In the genomic region with DNA sequence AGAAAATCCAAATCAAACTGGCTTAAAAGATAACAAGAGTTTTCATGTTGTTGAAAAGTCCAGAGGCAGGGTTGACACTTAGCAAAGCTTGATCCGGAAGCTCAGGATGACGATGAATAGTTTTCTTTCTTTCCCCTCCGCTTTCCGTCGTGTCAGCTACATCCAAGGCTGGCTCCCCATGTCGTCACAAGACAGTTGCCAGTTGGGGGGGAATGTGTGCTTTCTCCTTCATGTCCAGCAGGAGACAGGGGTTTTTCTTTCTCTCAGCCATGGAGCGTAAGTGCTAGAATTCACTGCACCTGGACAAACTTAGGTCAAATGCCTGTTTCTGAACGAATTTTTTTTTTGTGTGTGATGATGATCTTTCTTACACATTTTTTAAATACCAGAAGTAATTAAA, we compare ENCODE assay signal across 27 cellular contexts.
DNase-seq lines count a peak whose midpoint lies in the region; ATAC-seq, FAIRE-seq and TF ChIP-seq lines count a peak whose summit lies in the region.
"Had no signal": no experiment of that assay in that cellular context is flagged by ENCODE, and none has a peak within 500 bp of the region (broad histone marks: within the 10 kb centered on the region; RNA-seq: fewer than 3 reads in every experiment).

No MANE protein-coding gene starts in this region.

- TF ChIP-seq CTCF in BE2C (IDR thresholded peaks at IDR 0.05; ENCODE audit: low read depth, low read length), result peak; percentile 16; the same call in 1 of the 2 replicates
- TF ChIP-seq CTCF in nephron (IDR thresholded peaks at IDR 0.05; ENCODE audit: unreplicated experiment in 3 of 3), result peak in 2 of 3 experiments; percentile 16 to 23
- TF ChIP-seq CTCF in PC-9 (conservative IDR thresholded peaks at IDR 0.05), result no peak
- TF ChIP-seq CTCF in gastrocnemius medialis (IDR thresholded peaks at IDR 0.05 in 4 of 5, conservative IDR thresholded peaks at IDR 0.05 in 1 of 5), result no peak

- intact Hi-C loops in PC-9 (cut with micrococcal nuclease; ENCODE audit: unreplicated experiment), result no loop called here
- intact Hi-C loops in gastrocnemius medialis (cut with DNase I; ENCODE audit: low total_unique reads), result no loop called here

- no peak overlapping the region for H3K4me2 ChIP-seq in PC-9

- BruUV-seq in PC-9 (replicated peaks; lab: Mats Ljungman, UMichigan), result no TSS peak

- no peaks in the 10 kb centered on the region for H3K9me3 Mint-ChIP-seq in nephron
- H3K9me3 Mint-ChIP-seq: activated naive CD4-positive, alpha-beta T cell treated with anti-CD3 and anti-CD28 coated beads, Interleukin-2, amount 50 U/mL, for 24 hours; activated T-helper 17 cell treated with anti-CD3 and anti-CD28 coated beads, Interleukin-2, amount 50 U/mL, for 72 hours had no signal

- no peaks in the 10 kb centered on the region for H4K20me1 ChIP-seq in PC-9 (ENCODE audit: insufficient read depth)

- ATAC-seq in gastrocnemius medialis, result no peak
- ATAC-seq: activated T-helper 17 cell treated with anti-CD3 and anti-CD28 coated beads, Interleukin-2, amount 50 U/mL, for 72 hours; HCT116; left cardiac atrium had no signal

- H3K27me3 Mint-ChIP-seq in nephron (ENCODE audit: low read depth), result no peaks in the 10 kb centered on the region
- H3K27me3 Mint-ChIP-seq: activated naive CD4-positive, alpha-beta T cell treated with anti-CD3 and anti-CD28 coated beads, Interleukin-2, amount 50 U/mL, for 24 hours had no signal

- H3K4me3 Mint-ChIP-seq in nephron, result no peak overlapping the region
- H3K4me3 Mint-ChIP-seq: activated naive CD4-positive, alpha-beta T cell treated with anti-CD3 and anti-CD28 coated beads, Interleukin-2, amount 50 U/mL, for 24 hours; activated T-helper 17 cell treated with anti-CD3 and anti-CD28 coated beads, Interleukin-2, amount 50 U/mL, for 72 hours had no signal

- FAIRE-seq in GM19239 (lab: Jason Lieb, UNC), result no peak
- FAIRE-seq: GM12892 had no signal

- H3K9me3 ChIP-seq in BE2C (no peaks in the 10 kb centered on the region), PC-9 (ENCODE audit: insufficient read depth, low read depth) (no peaks in the 10 kb centered on the region), gastrocnemius medialis (no peaks in the 10 kb centered on the region)
- H3K9me3 ChIP-seq: esophagus squamous epithelium, right atrium auricular region, testis, uterus had no signal

- H3K4me3 ChIP-seq in BE2C (ENCODE audit: low read depth, low read length), result no peak overlapping the region
- H3K4me3 ChIP-seq in PC-9, result no peak overlapping the region
- no peak overlapping the region for H3K4me3 ChIP-seq in gastrocnemius medialis
- H3K4me3 ChIP-seq: coronary artery, esophagus squamous epithelium, right atrium auricular region, testis, uterus had no signal

- H3K36me3 Mint-ChIP-seq in nephron (ENCODE audit: low read depth), result no peaks in the 10 kb centered on the region
- H3K36me3 Mint-ChIP-seq: activated naive CD4-positive, alpha-beta T cell treated with anti-CD3 and anti-CD28 coated beads, Interleukin-2, amount 50 U/mL, for 24 hours had no signal

- no peaks in the 10 kb centered on the region for H3K9me2 ChIP-seq in PC-9 (ENCODE audit: insufficient read depth)

- no peak for DNase-seq in BE2C
- DNase-seq in HEK293T (ENCODE audit: extremely low spot score), result peak; percentile 22
- DNase-seq in foreskin melanocyte, result peak; percentile 16
- no peak for DNase-seq in PC-9
- no peak for DNase-seq in GM19239 (ENCODE audit: insufficient read length, low spot score)
- no peak for DNase-seq in gastrocnemius medialis
- DNase-seq in HT-29 (ENCODE audit: low spot score), result no peak
- DNase-seq: activated CD8-positive, alpha-beta memory T cell treated with anti-CD3 and anti-CD28 coated beads, Interleukin-2, amount 50 U/mL, for 4 hours; C1 segment of cervical spinal cord; Calu3; esophagus squamous epithelium; IMR-90; left cardiac atrium; NCI-H69; stimulated activated CD4-positive, alpha-beta T cell treated with anti-CD3 and anti-CD28 coated beads, Interleukin-4, amount 100 ng/mL, for 4 hours; stimulated activated naive CD4-positive, alpha-beta T cell; T1000; testis had no signal

- H3K4me1 Mint-ChIP-seq in nephron, result peaks cover 58% of the 10 kb centered on the region
- H3K4me1 Mint-ChIP-seq: activated naive CD4-positive, alpha-beta T cell treated with anti-CD3 and anti-CD28 coated beads, Interleukin-2, amount 50 U/mL, for 24 hours; activated T-helper 17 cell treated with anti-CD3 and anti-CD28 coated beads, Interleukin-2, amount 50 U/mL, for 72 hours had no signal

- no peaks in the 10 kb centered on the region for H3K4me1 ChIP-seq in BE2C
- no peaks in the 10 kb centered on the region for H3K4me1 ChIP-seq in PC-9 (replicated peaks; ENCODE audit: insufficient read depth)
- no peaks in the 10 kb centered on the region for H3K4me1 ChIP-seq in gastrocnemius medialis
- H3K4me1 ChIP-seq: right atrium auricular region, testis, uterus had no signal

- no peaks in the 10 kb centered on the region for H3K36me3 ChIP-seq in BE2C
- H3K36me3 ChIP-seq in PC-9 (ENCODE audit: low read depth), result no peaks in the 10 kb centered on the region
- H3K36me3 ChIP-seq in gastrocnemius medialis, result no peaks in the 10 kb centered on the region
- H3K36me3 ChIP-seq: esophagus squamous epithelium, right atrium auricular region, uterus had no signal

- no peaks in the 10 kb centered on the region for H3K79me2 ChIP-seq in PC-9 (ENCODE audit: low read depth)

- TF ChIP-seq POLR2A in gastrocnemius medialis (IDR thresholded peaks at IDR 0.05), result no peak

- H3K27ac Mint-ChIP-seq in nephron, result peak overlapping the region in 2 of 3 experiments; percentile 44 to 57
- H3K27ac Mint-ChIP-seq: activated naive CD4-positive, alpha-beta T cell treated with anti-CD3 and anti-CD28 coated beads, Interleukin-2, amount 50 U/mL, for 24 hours; activated T-helper 17 cell treated with anti-CD3 and anti-CD28 coated beads, Interleukin-2, amount 50 U/mL, for 72 hours had no signal

- POLR2A ChIA-PET in HEK293T (lab: Yijun Ruan, JAX), result no interaction called here
- POLR2A ChIA-PET in PC-9 (lab: Charles Lee; ENCODE audit: unreplicated experiment), result no interaction called here

- H3F3A ChIP-seq in PC-9 (ENCODE audit: insufficient read depth, low read depth), result no peaks in the 10 kb centered on the region

- H2AFZ ChIP-seq in PC-9, result no peak overlapping the region

- CTCF ChIA-PET in HEK293T (lab: Yijun Ruan, JAX) (no interaction called here), PC-9 (lab: Charles Lee) (no interaction called here)

- H3K27me3 ChIP-seq in BE2C (no peaks in the 10 kb centered on the region), PC-9 (ENCODE audit: insufficient read depth, low read depth) (peaks cover 66% of the 10 kb centered on the region), gastrocnemius medialis (no peaks in the 10 kb centered on the region)
- H3K27me3 ChIP-seq: esophagus squamous epithelium, right atrium auricular region, testis, uterus had no signal

- no peak overlapping the region for H3K27ac ChIP-seq in PC-9
- no peak overlapping the region for H3K27ac ChIP-seq in gastrocnemius medialis
- H3K27ac ChIP-seq: coronary artery, esophagus squamous epithelium, HL-60, right atrium auricular region, testis, uterus had no signal

- in situ Hi-C loops in gastrocnemius medialis (cut with MboI; ENCODE audit: low sequenced_read_pairs in 4 of 4), result no loop called here

TF ChIP-seq in HEK293T, 16 proteins besides CTCF, POLR2A, EP300 and RAD21:
- TF ChIP-seq SUZ12 (IDR thresholded peaks at IDR 0.05) (no peak), L3MBTL2 (conservative IDR thresholded peaks at IDR 0.05) (no peak), CTBP1 (IDR thresholded peaks at IDR 0.05; ENCODE audit: borderline replicate concordance) (no peak), FOXK2 (IDR thresholded peaks at IDR 0.05) (no peak), BHLHE40 (IDR thresholded peaks at IDR 0.05; ENCODE audit: borderline replicate concordance) (no peak), SP1 (IDR thresholded peaks at IDR 0.05) (no peak), ELF4 (IDR thresholded peaks at IDR 0.05) (no peak), NFRKB (IDR thresholded peaks at IDR 0.05) (no peak), ZNF384 (IDR thresholded peaks at IDR 0.05) (no peak)
- TF ChIP-seq, protein P1, sequence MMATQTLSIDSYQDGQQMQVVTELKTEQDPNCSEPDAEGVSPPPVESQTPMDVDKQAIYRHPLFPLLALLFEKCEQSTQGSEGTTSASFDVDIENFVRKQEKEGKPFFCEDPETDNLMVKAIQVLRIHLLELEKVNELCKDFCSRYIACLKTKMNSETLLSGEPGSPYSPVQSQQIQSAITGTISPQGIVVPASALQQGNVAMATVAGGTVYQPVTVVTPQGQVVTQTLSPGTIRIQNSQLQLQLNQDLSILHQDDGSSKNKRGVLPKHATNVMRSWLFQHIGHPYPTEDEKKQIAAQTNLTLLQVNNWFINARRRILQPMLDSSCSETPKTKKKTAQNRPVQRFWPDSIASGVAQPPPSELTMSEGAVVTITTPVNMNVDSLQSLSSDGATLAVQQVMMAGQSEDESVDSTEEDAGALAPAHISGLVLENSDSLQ (IDR thresholded peaks at IDR 0.05), result no peak

Comparison
In these comparisons a context has a peak if more than half of its experiments do, and no peak if none do; other contexts are left out.
1. DNase-seq: peak in HEK293T (single experiment) and foreskin melanocyte (single experiment); none in BE2C (single experiment), PC-9 (0 of 2), GM19239 (single experiment), gastrocnemius medialis (0 of 2) and HT-29 (single experiment).
2. CTCF ChIP-seq: peak in BE2C (single experiment) and nephron (2 of 3); none in PC-9 (single experiment) and gastrocnemius medialis (0 of 5).